ENCODE assay signal across 12 cellular contexts in genomic region chrY:24824184-24824879, GRCh38. TPM values are rescaled to one million over a fixed set of nuclear protein-coding genes. Genes with fewer than 3 reads are reported as not detected.
"Had no signal": no experiment of that assay in that cellular context is flagged by ENCODE, and none has a peak within 500 bp of the region (broad histone marks: within the 10 kb centered on the region; RNA-seq: fewer than 3 reads in every experiment).

No MANE protein-coding gene starts in this region.

RNA-seq across cellular contexts. Expression of gene DAZ4, which starts 9.4 kb away (rescaled TPM):
- total RNA-seq: subcutaneous adipose tissue, temporal lobe, thoracic aorta, thyroid gland, tibial nerve, transverse colon, upper lobe of left lung, upper lobe of right lung, ureter, urinary bladder, uterus, vagina had no signal

RNA-seq across cellular contexts. Expression of gene DAZ3, which starts 11.1 kb away (rescaled TPM):
- total RNA-seq: subcutaneous adipose tissue, temporal lobe, thoracic aorta, thyroid gland, tibial nerve, transverse colon, upper lobe of left lung, upper lobe of right lung, ureter, urinary bladder, uterus, vagina had no signal
